33 cellular contexts compared by ENCODE assay signal in the genomic region with DNA sequence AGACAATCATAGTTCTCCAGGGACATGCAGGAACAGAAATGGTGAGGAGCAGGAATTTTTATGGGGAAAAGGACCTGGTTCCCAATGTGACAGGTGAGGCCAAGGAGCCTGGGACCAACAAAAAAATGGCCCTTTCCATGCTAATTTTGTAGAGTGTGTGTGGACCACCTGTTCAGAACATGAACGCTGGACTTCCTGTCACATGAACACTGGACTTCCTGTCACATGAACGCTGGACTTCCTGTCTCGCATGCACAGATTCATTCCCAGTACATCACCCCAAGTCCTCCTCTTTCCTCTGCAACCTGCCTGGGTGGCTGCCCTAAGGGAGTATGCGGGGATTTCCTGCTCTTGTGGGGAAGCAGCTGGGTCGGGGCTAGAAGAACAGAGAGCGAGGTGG. TPM values are rescaled to one million over a fixed set of nuclear protein-coding genes. Genes with fewer than 3 reads are reported as not detected.
DNase-seq lines count a peak whose midpoint lies in the region; ATAC-seq and TF ChIP-seq lines count a peak whose summit lies in the region.
"Had no signal": no experiment of that assay in that cellular context is flagged by ENCODE, and none has a peak within 500 bp of the region (broad histone marks: within the 10 kb centered on the region; RNA-seq: fewer than 3 reads in every experiment).

No MANE protein-coding gene starts in this region.

- no peak overlapping the region for H2BK15ac ChIP-seq in mesendoderm (replicated peaks; ENCODE audit: low read depth)

- TF ChIP-seq CTCF in DOHH2 (IDR thresholded peaks at IDR 0.05; ENCODE audit: low read depth, low read length, poor library complexity, severe bottlenecking), result no peak
- no peak for TF ChIP-seq CTCF in MM.1S (IDR thresholded peaks at IDR 0.05; ENCODE audit: low read length)
- no peak for TF ChIP-seq CTCF in colonic mucosa (IDR thresholded peaks at IDR 0.05)

- no peak overlapping the region for H2AK5ac ChIP-seq in mesendoderm (ENCODE audit: low read length)

- H3K27ac ChIP-seq in DOHH2 (ENCODE audit: low read depth, low read length) (no peak overlapping the region), MM.1S (ENCODE audit: low read length) (no peak overlapping the region), colonic mucosa (no peak overlapping the region), mesendoderm (ENCODE audit: low read depth, low read length) (no peak overlapping the region)
- H3K27ac ChIP-seq: gastroesophageal sphincter, left ventricle myocardium inferior, pancreas, Peyer's patch, spleen, uterus had no signal

- H3K27me3 ChIP-seq in DOHH2 (ENCODE audit: control insufficient read depth, low read length), result no peaks in the 10 kb centered on the region
- H3K27me3 ChIP-seq in MM.1S (replicated peaks; ENCODE audit: insufficient read depth, low read length), result peaks cover 6% of the 10 kb centered on the region
- H3K27me3 ChIP-seq in colonic mucosa, result no peaks in the 10 kb centered on the region
- no peaks in the 10 kb centered on the region for H3K27me3 ChIP-seq in mesendoderm (ENCODE audit: insufficient read depth, low read length, poor library complexity)
- H3K27me3 ChIP-seq: MG63, pancreas, Peyer's patch, uterus had no signal

- H4K8ac ChIP-seq in mesendoderm (ENCODE audit: low read depth, low read length), result no peak overlapping the region

- H3K36me3 ChIP-seq in DOHH2 (ENCODE audit: control insufficient read depth, low read length) (no peaks in the 10 kb centered on the region), MM.1S (replicated peaks; ENCODE audit: insufficient read depth, low read length) (no peaks in the 10 kb centered on the region), colonic mucosa (no peaks in the 10 kb centered on the region), mesendoderm (ENCODE audit: control insufficient read depth, insufficient read depth, low read length) (no peaks in the 10 kb centered on the region)
- H3K36me3 ChIP-seq: gastroesophageal sphincter, left ventricle myocardium inferior, MG63, pancreas, Peyer's patch, spleen, uterus had no signal

- WGBS in mesendoderm (ENCODE audit: extremely low coverage, insufficient coverage, low lambda C conversion rate), result no CpG with 5 or more reads among the region's 6 CpGs

- H4K20me1 ChIP-seq in DOHH2 (ENCODE audit: control insufficient read depth, insufficient read depth, low read depth, low read length), result no peaks in the 10 kb centered on the region
- no peaks in the 10 kb centered on the region for H4K20me1 ChIP-seq in MM.1S (ENCODE audit: insufficient read depth, low read length)

- peaks cover 31% of the 10 kb centered on the region for H3K4me1 ChIP-seq in DOHH2 (ENCODE audit: control insufficient read depth, low read length)
- 0 out of 2 replicates have a peak, but pooled peaks cover 7% of the 10 kb centered on the region for H3K4me1 ChIP-seq in MM.1S (ENCODE audit: low read length)
- H3K4me1 ChIP-seq in colonic mucosa, result no peaks in the 10 kb centered on the region
- H3K4me1 ChIP-seq in mesendoderm (ENCODE audit: control insufficient read depth, low read depth, low read length), result peaks cover 9% of the 10 kb centered on the region
- H3K4me1 ChIP-seq: gastroesophageal sphincter, pancreas, Peyer's patch, uterus had no signal

- no peak overlapping the region for H4K5ac ChIP-seq in mesendoderm (ENCODE audit: low read length)

- H3K9me2 ChIP-seq in DOHH2 (replicated peaks; ENCODE audit: control insufficient read depth, low read length), result no peaks in the 10 kb centered on the region
- no peaks in the 10 kb centered on the region for H3K9me2 ChIP-seq in MM.1S (replicated peaks; ENCODE audit: insufficient read depth, low read length)

- no peak overlapping the region for H3K56ac ChIP-seq in mesendoderm (ENCODE audit: low read length)

- H3K79me2 ChIP-seq in DOHH2 (ENCODE audit: control insufficient read depth, low read length) (no peaks in the 10 kb centered on the region), MM.1S (ENCODE audit: low read length) (no peaks in the 10 kb centered on the region), mesendoderm (ENCODE audit: control insufficient read depth, insufficient read depth, low read length) (no peaks in the 10 kb centered on the region)

- H3K4me3 ChIP-seq in DOHH2 (ENCODE audit: low read length) (peak overlapping the region; percentile 4; the same call in 1 of the 2 replicates), MM.1S (ENCODE audit: low read length) (no peak overlapping the region), colonic mucosa (no peak overlapping the region), mesendoderm (ENCODE audit: low read length) (no peak overlapping the region)
- H3K4me3 ChIP-seq: gastroesophageal sphincter, left ventricle myocardium inferior, MG63, pancreas, Peyer's patch, spleen, uterus had no signal

- no peak for ATAC-seq in HG02759 (IDR thresholded peaks at IDR 0.05; ENCODE audit: unreplicated experiment)
- ATAC-seq: activated T-cell treated with anti-CD3 and anti-CD28 coated beads, Interleukin-2, amount 50 U/mL, for 72 hours; gastroesophageal sphincter; naive thymus-derived CD8-positive, alpha-beta T cell; pancreas; right cardiac atrium had no signal

- H3K9ac ChIP-seq in MM.1S (ENCODE audit: low read length) (no peak overlapping the region), colonic mucosa (ENCODE audit: low read depth in 2 of 2, low read length in 2 of 2) (no peak overlapping the region), mesendoderm (ENCODE audit: low read length) (no peak overlapping the region)

- H3K79me1 ChIP-seq in mesendoderm (ENCODE audit: low read length), result no peaks in the 10 kb centered on the region

- H3K4ac ChIP-seq in mesendoderm (ENCODE audit: low read depth, low read length), result no peak overlapping the region

- H3F3A ChIP-seq in DOHH2 (ENCODE audit: control insufficient read depth, insufficient read depth), result 0 out of 2 replicates have a peak, but pooled peaks cover 3% of the 10 kb centered on the region
- H3F3A ChIP-seq in MM.1S (ENCODE audit: insufficient read depth, low read length), result no peaks in the 10 kb centered on the region

- no peak overlapping the region for H3K23ac ChIP-seq in mesendoderm (ENCODE audit: low read length)

- 0 out of 2 replicates have a peak overlapping the region, but pooled peaks have one; percentile 33 for H2AFZ ChIP-seq in MM.1S (ENCODE audit: low read length)

- H2BK120ac ChIP-seq in mesendoderm (ENCODE audit: low read depth, low read length), result no peak overlapping the region

- H3K9me3 ChIP-seq in DOHH2 (ENCODE audit: control insufficient read depth, insufficient read depth, low read length), result peaks cover 5% of the 10 kb centered on the region; the same call in 1 of the 2 replicates
- H3K9me3 ChIP-seq in MM.1S (replicated peaks; ENCODE audit: insufficient read depth, low read length), result no peaks in the 10 kb centered on the region
- no peaks in the 10 kb centered on the region for H3K9me3 ChIP-seq in colonic mucosa
- H3K9me3 ChIP-seq: gastroesophageal sphincter, left ventricle myocardium inferior, MG63, pancreas, Peyer's patch, spleen, uterus had no signal

- H3K4me2 ChIP-seq in DOHH2 (ENCODE audit: low read length) (no peak overlapping the region), MM.1S (ENCODE audit: low read depth, low read length) (no peak overlapping the region), mesendoderm (ENCODE audit: low read length) (no peak overlapping the region)

- H2BK5ac ChIP-seq in mesendoderm (ENCODE audit: low read length), result no peak overlapping the region

- intact Hi-C loops in colonic mucosa (cut with DNase I), result no loop called here

- H3K18ac ChIP-seq in mesendoderm (ENCODE audit: low read length), result no peak overlapping the region

- DNase-seq in MM.1S (no peak), colonic mucosa (peak; percentile 6), KG1 (lab: John Stamatoyannopoulos, UW) (no peak), mesendoderm (no peak)
- DNase-seq in stimulated activated CD8-positive, alpha-beta memory T cell treated with anti-CD3 and anti-CD28 coated beads, Interleukin-4, amount 100 ng/mL, for 48 hours, result peak; percentile 18
- DNase-seq: activated CD4-positive, alpha-beta T cell treated with anti-CD3 and anti-CD28 coated beads for 1 hour; activated naive CD4-positive, alpha-beta T cell treated with anti-CD3 and anti-CD28 coated beads, Interleukin-2, amount 10 ng/mL, durations not matched to agents 7 days and 5 days; activated T-cell treated with anti-CD3 and anti-CD28 coated beads, Interleukin-2, amount 50 U/mL, for 72 hours; amniotic stem cell; CD4-positive, CD25-positive, alpha-beta regulatory T cell; DMS 273 treated with DMSO at 0.1 percent for 48 hours; hippocampal formation; immature natural killer cell; left ventricle myocardium inferior; MG63; naive thymus-derived CD8-positive, alpha-beta T cell; NCI-H146; NCI-H524; pancreas; right cardiac atrium; SIG-M5; spleen; stimulated activated CD4-positive, alpha-beta T cell treated with anti-CD3 and anti-CD28 coated beads, Interleukin-2, amount 100 ng/mL, for 48 hours; stimulated activated naive CD4-positive, alpha-beta T cell; uterus had no signal

RNA-seq across cellular contexts. Expression of a gene that starts 10.1 kb away (rescaled TPM):
- total RNA-seq in colonic mucosa, result not detected
- not detected for polyA plus RNA-seq in mesendoderm (2013, experiment 1 of 2)
- not detected for polyA plus RNA-seq in mesendoderm (2013, experiment 2 of 2)
- total RNA-seq: activated CD8-positive, alpha-beta memory T cell treated with anti-CD3 and anti-CD28 coated beads for 36 hours; activated T-cell treated with anti-CD3 and anti-CD28 coated beads, Interleukin-2, amount 50 U/mL, for 72 hours; CD4-positive, CD25-positive, alpha-beta regulatory T cell; gastroesophageal sphincter; H4; left ventricle myocardium inferior; mesothelial cell of epicardium; naive thymus-derived CD8-positive, alpha-beta T cell; pancreas; Peyer's patch; right cardiac atrium; spleen; temporal lobe; uterus had no signal
- polyA plus RNA-seq: CD4-positive, CD25-positive, alpha-beta regulatory T cell; immature natural killer cell; naive thymus-derived CD8-positive, alpha-beta T cell; pancreas; right cardiac atrium; spleen had no signal

RNA-seq across cellular contexts. Expression of a gene that starts 56.0 kb away (rescaled TPM):
- total RNA-seq in colonic mucosa, result not detected
- 0.21 TPM for polyA plus RNA-seq in mesendoderm (2013, experiment 1 of 2)
- 0.22 TPM for polyA plus RNA-seq in mesendoderm (2013, experiment 2 of 2)
- total RNA-seq: activated CD8-positive, alpha-beta memory T cell treated with anti-CD3 and anti-CD28 coated beads for 36 hours; activated T-cell treated with anti-CD3 and anti-CD28 coated beads, Interleukin-2, amount 50 U/mL, for 72 hours; CD4-positive, CD25-positive, alpha-beta regulatory T cell; gastroesophageal sphincter; H4; left ventricle myocardium inferior; mesothelial cell of epicardium; naive thymus-derived CD8-positive, alpha-beta T cell; pancreas; Peyer's patch; spleen; temporal lobe; uterus had no signal
- polyA plus RNA-seq: CD4-positive, CD25-positive, alpha-beta regulatory T cell; immature natural killer cell; naive thymus-derived CD8-positive, alpha-beta T cell; pancreas had no signal

Comparison
In these comparisons a context has a peak if more than half of its experiments do, and no peak if none do; other contexts are left out.
1. DNase-seq: peak in colonic mucosa (single experiment) and stimulated activated CD8-positive, alpha-beta memory T cell treated with anti-CD3 and anti-CD28 coated beads, Interleukin-4, amount 100 ng/mL, for 48 hours (single experiment); none in MM.1S (single experiment), KG1 (single experiment) and mesendoderm (single experiment).